24 cellular contexts compared by ENCODE assay signal in genomic region chrX:82224961-82225360, GRCh38.
DNase-seq lines count a peak whose midpoint lies in the region; ATAC-seq, FAIRE-seq and TF ChIP-seq lines count a peak whose summit lies in the region.
"Had no signal": no experiment of that assay in that cellular context is flagged by ENCODE, and none has a peak within 500 bp of the region (broad histone marks: within the 10 kb centered on the region; RNA-seq: fewer than 3 reads in every experiment).

No MANE protein-coding gene starts in this region.

- no peak overlapping the region for H3K4me3 ChIP-seq in Jurkat, Clone E6-1 (ENCODE audit: low read length)
- no peak overlapping the region for H3K4me3 ChIP-seq in MM.1S (ENCODE audit: low read length)
- H3K4me3 ChIP-seq: BLaER1 treated with 17β-estradiol and CSF1 and Interleukin-3, amounts not matched to agents 10 nM and 100 nM; HAP-1 had no signal

- peak; percentile 19 for DNase-seq in Jurkat, Clone E6-1 (ENCODE audit: low read depth, low spot score)
- peak; percentile 70 for DNase-seq in MM.1S
- DNase-seq in myocyte (ENCODE audit: low read depth) = peak; percentile 68
- no peak for DNase-seq in ACHN
- DNase-seq in hepatic stellate cell (ENCODE audit: low spot score) = no peak
- DNase-seq in stimulated activated CD4-positive, alpha-beta T cell treated with anti-CD3 and anti-CD28 coated beads, Interleukin-2, amount 100 ng/mL, for 48 hours = no peak
- DNase-seq: AML-193; BE2C; CD4-positive, alpha-beta T cell; CD8-positive, alpha-beta memory T cell; DMS 273 treated with DMSO at 0.1 percent for 48 hours; DMS79 treated with DMSO at 0.1 percent for 48 hours; GF-D8; GOT3; HFFc6 had no signal

- H3K36me3 ChIP-seq in MM.1S (replicated peaks; ENCODE audit: insufficient read depth, low read length) = no peaks in the 10 kb centered on the region
- H3K36me3 ChIP-seq: BE2C; BLaER1 treated with 17β-estradiol and CSF1 and Interleukin-3, amounts not matched to agents 10 nM and 100 nM; HAP-1 had no signal

- H3K4me2 ChIP-seq in MM.1S (ENCODE audit: low read depth, low read length) = no peak overlapping the region
- H3K4me2 ChIP-seq: BLaER1 treated with 17β-estradiol and CSF1 and Interleukin-3, amounts not matched to agents 10 nM and 100 nM had no signal

- H3K9me2 ChIP-seq in MM.1S (replicated peaks; ENCODE audit: insufficient read depth, low read length) = no peaks in the 10 kb centered on the region

- no peak overlapping the region for H2AFZ ChIP-seq in MM.1S (ENCODE audit: low read length)

- FAIRE-seq in colon (lab: Jason Lieb, UNC) = peak; percentile 74
- FAIRE-seq: D721Med, GM12891, GM18507, H54 had no signal

- in situ Hi-C loops in ACHN (cut with HindIII; ENCODE audit: low pct_ligation_motif_present, low pct_unique_long_range_greater_than_20kb, low sequenced_read_pairs) = no loop called here

- peaks cover 4% of the 10 kb centered on the region; the same call in 1 of the 2 replicates for H3F3A ChIP-seq in MM.1S (ENCODE audit: insufficient read depth, low read length)

- H3K9me3 ChIP-seq in MM.1S (replicated peaks; ENCODE audit: insufficient read depth, low read length) = peaks cover 3% of the 10 kb centered on the region; the same call in 1 of the 2 replicates
- H3K9me3 ChIP-seq: BE2C, HAP-1 had no signal

- no peak overlapping the region for H3K9ac ChIP-seq in MM.1S (ENCODE audit: low read length)
- H3K9ac ChIP-seq: BLaER1 treated with 17β-estradiol and CSF1 and Interleukin-3, amounts not matched to agents 10 nM and 100 nM had no signal

- no peaks in the 10 kb centered on the region for H4K20me1 ChIP-seq in MM.1S (ENCODE audit: insufficient read depth, low read length)
- H4K20me1 ChIP-seq: BLaER1 treated with 17β-estradiol and CSF1 and Interleukin-3, amounts not matched to agents 10 nM and 100 nM had no signal

- H3K79me2 ChIP-seq in MM.1S (ENCODE audit: low read length) = no peaks in the 10 kb centered on the region

- H3K27ac ChIP-seq in MM.1S (ENCODE audit: low read length) = no peak overlapping the region; the same call in 1 of the 2 replicates
- H3K27ac ChIP-seq: 22Rv1; BLaER1 treated with 17β-estradiol and CSF1 and Interleukin-3, amounts not matched to agents 10 nM and 100 nM had no signal

- H3K27me3 ChIP-seq in MM.1S (replicated peaks; ENCODE audit: insufficient read depth, low read length) = no peaks in the 10 kb centered on the region
- H3K27me3 ChIP-seq: BE2C had no signal

- no peaks in the 10 kb centered on the region; the same call in 1 of the 2 replicates for H3K4me1 ChIP-seq in MM.1S (ENCODE audit: low read length)
- H3K4me1 ChIP-seq: BE2C, HAP-1 had no signal

- ATAC-seq in esophagus mucosa = no peak

- no peak for TF ChIP-seq CTCF in MM.1S (IDR thresholded peaks at IDR 0.05; ENCODE audit: low read length)

Comparison
In these comparisons a context has a peak if more than half of its experiments do, and no peak if none do; other contexts are left out.
1. DNase-seq: peak in Jurkat, Clone E6-1 (single experiment), MM.1S (single experiment) and myocyte (single experiment); none in ACHN (single experiment), hepatic stellate cell (single experiment) and stimulated activated CD4-positive, alpha-beta T cell treated with anti-CD3 and anti-CD28 coated beads, Interleukin-2, amount 100 ng/mL, for 48 hours (0 of 2).